Comparison of ENCODE assay signal across 1 cellular context in genomic region chr15:41692049-41692448, GRCh38.
TF ChIP-seq lines count a peak whose summit lies in the region.

No MANE protein-coding gene starts in this region.

TF ChIP-seq in H1, 55 proteins besides CTCF, POLR2A, EP300 and RAD21:
- TF ChIP-seq SIX5 (IDR thresholded peaks at IDR 0.05; ENCODE audit: low read depth, low read length) (no peak), POLR2AphosphoS5 (IDR thresholded peaks at IDR 0.05; ENCODE audit: low read depth, low read length) (no peak), RXRA (IDR thresholded peaks at IDR 0.05; ENCODE audit: insufficient read depth, low read depth, low read length) (no peak), CEBPB (IDR thresholded peaks at IDR 0.05; ENCODE audit: low read depth, low read length) (no peak), POU5F1 (IDR thresholded peaks at IDR 0.05; ENCODE audit: low read depth, low read length) (no peak), CHD1 (IDR thresholded peaks at IDR 0.05; ENCODE audit: low read depth, low read length) (no peak), CHD7 (IDR thresholded peaks at IDR 0.05; ENCODE audit: insufficient replicate concordance, low read length) (no peak), CREB1 (IDR thresholded peaks at IDR 0.05) (no peak), HDAC6 (IDR thresholded peaks at IDR 0.05; ENCODE audit: low read depth, low read length) (no peak), MAX (IDR thresholded peaks at IDR 0.05) (no peak), PHF8 (conservative IDR thresholded peaks at IDR 0.05; ENCODE audit: low read depth, low read length) (no peak), TEAD4 (IDR thresholded peaks at IDR 0.05; ENCODE audit: low read depth, low read length) (no peak), RBBP5 (IDR thresholded peaks at IDR 0.05; ENCODE audit: borderline replicate concordance, low read depth, low read length) (no peak), SIRT6 (IDR thresholded peaks at IDR 0.05; ENCODE audit: low read length) (no peak), E2F6 (IDR thresholded peaks at IDR 0.05) (no peak), RNF2 (IDR thresholded peaks at IDR 0.05; ENCODE audit: borderline replicate concordance, low read depth, low read length, missing control alignments, poor library complexity, severe bottlenecking) (no peak), NRF1 (IDR thresholded peaks at IDR 0.05; ENCODE audit: low read depth, low read length) (no peak), SAP30 (IDR thresholded peaks at IDR 0.05; ENCODE audit: insufficient read depth, insufficient replicate concordance, low read length) (no peak)
